ENCODE assay signal across 1 cellular context in the genomic region with DNA sequence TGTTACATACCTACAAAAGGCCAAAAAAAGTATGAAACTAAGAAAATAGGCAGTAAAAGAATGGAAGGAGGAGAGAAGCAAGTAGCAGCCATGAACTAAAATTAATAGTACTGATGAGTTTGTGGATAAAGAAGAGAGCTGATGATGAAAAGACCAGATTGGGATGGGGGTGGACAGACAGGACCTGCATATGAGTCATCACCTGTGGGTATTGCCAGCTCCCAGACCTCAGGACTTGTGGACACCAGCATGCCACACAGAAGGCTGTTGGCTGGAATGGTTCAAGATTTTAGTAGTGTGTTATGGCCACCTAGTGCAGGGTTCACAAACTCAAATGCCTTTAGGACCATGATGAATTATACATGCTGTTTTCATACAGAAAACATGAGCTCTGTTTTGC.
TF ChIP-seq lines count a peak whose summit lies in the region.

No MANE protein-coding gene starts in this region.

TF ChIP-seq in HEK293, 187 proteins besides CTCF, POLR2A, EP300 and RAD21 (continued from another document):
- TF ChIP-seq, protein P1, sequence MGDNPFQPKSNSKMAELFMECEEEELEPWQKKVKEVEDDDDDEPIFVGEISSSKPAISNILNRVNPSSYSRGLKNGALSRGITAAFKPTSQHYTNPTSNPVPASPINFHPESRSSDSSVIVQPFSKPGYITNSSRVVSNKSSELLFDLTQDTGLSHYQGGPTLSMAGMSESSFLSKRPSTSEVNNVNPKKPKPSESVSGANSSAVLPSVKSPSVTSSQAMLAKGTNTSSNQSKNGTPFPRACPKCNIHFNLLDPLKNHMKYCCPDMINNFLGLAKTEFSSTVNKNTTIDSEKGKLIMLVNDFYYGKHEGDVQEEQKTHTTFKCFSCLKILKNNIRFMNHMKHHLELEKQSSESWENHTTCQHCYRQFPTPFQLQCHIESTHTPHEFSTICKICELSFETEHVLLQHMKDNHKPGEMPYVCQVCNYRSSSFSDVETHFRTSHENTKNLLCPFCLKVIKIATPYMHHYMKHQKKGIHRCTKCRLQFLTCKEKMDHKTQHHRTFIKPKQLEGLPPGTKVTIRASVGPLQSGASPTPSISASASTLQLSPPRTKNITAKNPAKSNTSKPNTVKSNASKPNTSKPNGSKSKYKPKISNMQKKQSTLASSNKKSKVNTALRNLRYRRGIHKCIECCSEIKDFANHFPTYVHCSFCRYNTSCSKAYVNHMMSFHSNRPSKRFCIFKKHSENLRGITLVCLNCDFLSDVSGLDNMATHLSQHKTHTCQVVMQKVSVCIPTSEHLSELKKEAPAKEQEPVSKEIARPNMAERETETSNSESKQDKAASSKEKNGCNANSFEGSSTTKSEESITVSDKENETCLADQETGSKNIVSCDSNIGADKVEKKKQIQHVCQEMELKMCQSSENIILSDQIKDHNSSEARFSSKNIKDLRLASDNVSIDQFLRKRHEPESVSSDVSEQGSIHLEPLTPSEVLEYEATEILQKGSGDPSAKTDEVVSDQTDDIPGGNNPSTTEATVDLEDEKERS (tag by site-specific recombination; IDR thresholded peaks at IDR 0.05) = no peak
- TF ChIP-seq ZNF248 (tag by site-specific recombination; IDR thresholded peaks at IDR 0.05) = no peak
TF ChIP-seq in HEK293: peak in this region for 2.
